8 cellular contexts compared by ENCODE assay signal in genomic region chr9:26947736-26948135, GRCh38. TPM values are rescaled to one million over a fixed set of nuclear protein-coding genes. Genes with fewer than 3 reads are reported as not detected.
DNase-seq lines count a peak whose midpoint lies in the region; ATAC-seq, FAIRE-seq and TF ChIP-seq lines count a peak whose summit lies in the region.

No MANE protein-coding gene starts in this region.

- no peaks in the 10 kb centered on the region for H3K9me1 ChIP-seq in endothelial cell of umbilical vein (replicated peaks; ENCODE audit: control insufficient read depth, extremely low read depth, insufficient read depth, low read length)

- H3K9ac ChIP-seq in endothelial cell of umbilical vein (replicated peaks; ENCODE audit: extremely low read depth, insufficient read depth, low read length) (peak overlapping the region; percentile 90), rectal smooth muscle tissue (ENCODE audit: low read length) (no peak overlapping the region)

- ATAC-seq in GM18517 (IDR thresholded peaks at IDR 0.05; ENCODE audit: unreplicated experiment), result peak; percentile 1
- ATAC-seq in GM19455 (IDR thresholded peaks at IDR 0.05; ENCODE audit: unreplicated experiment), result no peak

- CTCF ChIA-PET in endothelial cell of umbilical vein (lab: Charles Lee), result interaction anchor here (0.8 kb wide), 1 partner anchor 55 kb away, joined by 3 read pairs; the partner anchor contains the start of gene CAAP1

- peak overlapping the region; percentile 98 for H3K4me2 ChIP-seq in endothelial cell of umbilical vein (ENCODE audit: insufficient read depth, low read length)

- H3K4me3 ChIP-seq in SJSA1, result peak overlapping the region; percentile 96
- peak overlapping the region; percentile 70 to 90 (median 80) for H3K4me3 ChIP-seq in endothelial cell of umbilical vein (replicated peaks in 1 of 3; ENCODE audit: insufficient read depth in 1 of 3, low read depth in 1 of 3, low read length in 3 of 3)
- H3K4me3 ChIP-seq in rectal smooth muscle tissue (ENCODE audit: low read length), result peak overlapping the region; percentile 95

- DNase-seq in SJSA1 (ENCODE audit: low read depth in 1 of 2, low spot score in 2 of 2) (no peak), endothelial cell of umbilical vein (ENCODE audit: low read depth, low spot score) (no peak), D341Med (ENCODE audit: low spot score) (no peak), posterior cingulate gyrus (no peak), globus pallidus (ENCODE audit: low spot score) (no peak)

- no peaks in the 10 kb centered on the region for H4K20me1 ChIP-seq in endothelial cell of umbilical vein (replicated peaks; ENCODE audit: control insufficient read depth, extremely low read depth, insufficient read depth, low read length)

- no peak for TF ChIP-seq CTCF in endothelial cell of umbilical vein (IDR thresholded peaks at IDR 0.05; ENCODE audit: extremely low read depth in 1 of 2, insufficient read depth in 1 of 2, low read depth in 1 of 2, low read length in 2 of 2)

- BruUV-seq in endothelial cell of umbilical vein (replicated peaks; lab: Mats Ljungman, UMichigan), result no TSS peak

- peaks cover 42% of the 10 kb centered on the region for H3K79me2 ChIP-seq in endothelial cell of umbilical vein (ENCODE audit: control insufficient read depth, insufficient read depth, low read length)

- H3K27me3 ChIP-seq in SJSA1 (replicated peaks) (no peaks in the 10 kb centered on the region), endothelial cell of umbilical vein (ENCODE audit: control insufficient read depth in 2 of 2, insufficient read depth in 2 of 2, low read length in 2 of 2) (no peaks in the 10 kb centered on the region), rectal smooth muscle tissue (ENCODE audit: control insufficient read depth, insufficient read depth, low read length) (no peaks in the 10 kb centered on the region)

- POLR2A ChIA-PET in endothelial cell of umbilical vein (lab: Charles Lee), result interaction anchor here (0.7 to 1.5 kb wide), 2 partner anchors 8 to 686 kb away, joined by 3 to 15 read pairs; partner anchors contain the start of gene IFT74

- peak overlapping the region; percentile 53 for H2AFZ ChIP-seq in endothelial cell of umbilical vein (ENCODE audit: low read depth, low read length)

- peaks cover 8% of the 10 kb centered on the region for H3K36me3 ChIP-seq in SJSA1
- no peaks in the 10 kb centered on the region for H3K36me3 ChIP-seq in endothelial cell of umbilical vein (ENCODE audit: control insufficient read depth in 2 of 2, extremely low read depth in 1 of 2, insufficient read depth in 2 of 2, low read length in 2 of 2)
- H3K36me3 ChIP-seq in rectal smooth muscle tissue (ENCODE audit: control insufficient read depth, insufficient read depth, low read length), result no peaks in the 10 kb centered on the region

- no peaks in the 10 kb centered on the region for H3K9me3 ChIP-seq in SJSA1 (replicated peaks)
- H3K9me3 ChIP-seq in endothelial cell of umbilical vein (replicated peaks; ENCODE audit: control insufficient read depth, insufficient read depth, low read length), result no peaks in the 10 kb centered on the region

- H3K27ac ChIP-seq in SJSA1, result peak overlapping the region; percentile 100
- peak overlapping the region; percentile 90 for H3K27ac ChIP-seq in endothelial cell of umbilical vein (ENCODE audit: insufficient read depth, low read depth, low read length)
- peak overlapping the region; percentile 97 for H3K27ac ChIP-seq in rectal smooth muscle tissue (ENCODE audit: low read depth, low read length)

- H3K4me1 ChIP-seq in SJSA1 (replicated peaks), result peaks cover 6% of the 10 kb centered on the region
- peaks cover 15% of the 10 kb centered on the region for H3K4me1 ChIP-seq in endothelial cell of umbilical vein (ENCODE audit: control insufficient read depth, extremely low read depth, insufficient read depth, low read length)
- H3K4me1 ChIP-seq in rectal smooth muscle tissue (ENCODE audit: control insufficient read depth, insufficient read depth, low read length), result peaks cover 4% of the 10 kb centered on the region

- intact Hi-C loops in endothelial cell of umbilical vein (cut with micrococcal nuclease), result loop anchor here (1.0 to 5.0 kb wide), 3 partner anchors 9 to 170 kb away; partner anchors contain the start of genes CAAP1 and IFT74
- intact Hi-C loops in posterior cingulate gyrus (cut with DNase I), result loop anchor here (2.0 kb wide), 1 partner anchor 55 kb away; the partner anchor contains the start of gene CAAP1

- dilution Hi-C loops in endothelial cell of umbilical vein (cut with MboI; ENCODE audit: extremely low pct_ligation_motif_present, low sequenced_read_pairs), result no loop called here

- no peak for FAIRE-seq in endothelial cell of umbilical vein (lab: Jason Lieb, UNC)

- no peak for TF ChIP-seq POLR2A in endothelial cell of umbilical vein (IDR thresholded peaks at IDR 0.05; ENCODE audit: low read depth, low read length)

TF ChIP-seq in endothelial cell of umbilical vein, 7 proteins besides CTCF, POLR2A, EP300 and RAD21:
- no peak for TF ChIP-seq EZH2 (IDR thresholded peaks at IDR 0.05; ENCODE audit: borderline replicate concordance, low read depth, low read length, severe bottlenecking)

RNA-seq across cellular contexts. Expression of gene PLAA, which starts 0.7 kb away (rescaled TPM):
- 19.3 and 22.7 TPM in 2 replicates for total RNA-seq in SJSA1 (2014; rRNA removed; shearing (Covaris generic))
- total RNA-seq in endothelial cell of umbilical vein, result 36.9 and 37.9 TPM in 2 replicates
- polyA plus RNA-seq in endothelial cell of umbilical vein, result 12.2 and 15.6 TPM in 2 replicates
- 16.1 and 16.4 TPM in 2 replicates for polyA plus RNA-seq in endothelial cell of umbilical vein (2011; cell fraction: cytosol; rRNA removed)
- 16.7 and 22.2 TPM in 2 replicates for polyA plus RNA-seq in endothelial cell of umbilical vein (2011; cell fraction: nucleus; rRNA removed)
- polyA plus RNA-seq in endothelial cell of umbilical vein (2012), result 37.5 and 56.5 TPM in 2 replicates
- polyA minus RNA-seq in endothelial cell of umbilical vein, result 29.1 and 34.2 TPM in 2 replicates
- 24.7 TPM for polyA minus RNA-seq in endothelial cell of umbilical vein (2011; cell fraction: cytosol; rRNA and poly(A)+ RNA removed)
- 24.5 and 30.3 TPM in 2 replicates for polyA minus RNA-seq in endothelial cell of umbilical vein (2011; cell fraction: nucleus; rRNA and poly(A)+ RNA removed)

RNA-seq across cellular contexts. Expression of gene IFT74, which starts 8.5 kb away (rescaled TPM):
- 7.0 and 7.1 TPM in 2 replicates for total RNA-seq in SJSA1 (2014; rRNA removed; shearing (Covaris generic))
- total RNA-seq in endothelial cell of umbilical vein, result 7.8 and 10.8 TPM in 2 replicates
- polyA plus RNA-seq in endothelial cell of umbilical vein, result 2.8 and 3.4 TPM in 2 replicates
- 4.7 and 5.1 TPM in 2 replicates for polyA plus RNA-seq in endothelial cell of umbilical vein (2011; cell fraction: cytosol; rRNA removed)
- polyA plus RNA-seq in endothelial cell of umbilical vein (2011; cell fraction: nucleus; rRNA removed), result 6.6 and 7.8 TPM in 2 replicates
- polyA plus RNA-seq in endothelial cell of umbilical vein (2012), result 6.4 and 7.0 TPM in 2 replicates
- polyA minus RNA-seq in endothelial cell of umbilical vein, result 9.5 and 11.0 TPM in 2 replicates
- polyA minus RNA-seq in endothelial cell of umbilical vein (2011; cell fraction: cytosol; rRNA and poly(A)+ RNA removed), result 3.2 TPM
- 12.4 and 17.5 TPM in 2 replicates for polyA minus RNA-seq in endothelial cell of umbilical vein (2011; cell fraction: nucleus; rRNA and poly(A)+ RNA removed)

RNA-seq across cellular contexts. Expression of gene CAAP1, which starts 55.1 kb away (rescaled TPM):
- total RNA-seq in SJSA1 (2014; rRNA removed; shearing (Covaris generic)), result 13.5 and 16.5 TPM in 2 replicates
- 16.1 and 18.6 TPM in 2 replicates for total RNA-seq in endothelial cell of umbilical vein
- polyA plus RNA-seq in endothelial cell of umbilical vein, result 5.1 and 5.3 TPM in 2 replicates
- 8.2 and 9.9 TPM in 2 replicates for polyA plus RNA-seq in endothelial cell of umbilical vein (2011; cell fraction: cytosol; rRNA removed)
- polyA plus RNA-seq in endothelial cell of umbilical vein (2011; cell fraction: nucleus; rRNA removed), result 9.8 and 10.0 TPM in 2 replicates
- 12.3 and 12.8 TPM in 2 replicates for polyA plus RNA-seq in endothelial cell of umbilical vein (2012)
- polyA minus RNA-seq in endothelial cell of umbilical vein, result 4.4 and 5.6 TPM in 2 replicates
- 21.3 TPM for polyA minus RNA-seq in endothelial cell of umbilical vein (2011; cell fraction: cytosol; rRNA and poly(A)+ RNA removed)
- polyA minus RNA-seq in endothelial cell of umbilical vein (2011; cell fraction: nucleus; rRNA and poly(A)+ RNA removed), result 6.4 and 11.0 TPM in 2 replicates

RNA-seq across cellular contexts. Expression of gene LRRC19, which starts 57.7 kb away (rescaled TPM):
- total RNA-seq in SJSA1 (2014; rRNA removed; shearing (Covaris generic)), result not detected in 2 replicates
- total RNA-seq in endothelial cell of umbilical vein, result not detected in 2 replicates
- polyA plus RNA-seq in endothelial cell of umbilical vein, result not detected in 2 replicates
- not detected in 2 replicates for polyA plus RNA-seq in endothelial cell of umbilical vein (2011; cell fraction: cytosol; rRNA removed)
- not detected in 2 replicates for polyA plus RNA-seq in endothelial cell of umbilical vein (2011; cell fraction: nucleus; rRNA removed)
- 0.11 and 0.12 TPM in 2 replicates for polyA plus RNA-seq in endothelial cell of umbilical vein (2012)
- not detected in 2 replicates for polyA minus RNA-seq in endothelial cell of umbilical vein
- polyA minus RNA-seq in endothelial cell of umbilical vein (2011; cell fraction: cytosol; rRNA and poly(A)+ RNA removed), result not detected
- polyA minus RNA-seq in endothelial cell of umbilical vein (2011; cell fraction: nucleus; rRNA and poly(A)+ RNA removed), result not detected in 2 replicates
